Comparison of ENCODE assay signal across 15 cellular contexts in the genomic region with DNA sequence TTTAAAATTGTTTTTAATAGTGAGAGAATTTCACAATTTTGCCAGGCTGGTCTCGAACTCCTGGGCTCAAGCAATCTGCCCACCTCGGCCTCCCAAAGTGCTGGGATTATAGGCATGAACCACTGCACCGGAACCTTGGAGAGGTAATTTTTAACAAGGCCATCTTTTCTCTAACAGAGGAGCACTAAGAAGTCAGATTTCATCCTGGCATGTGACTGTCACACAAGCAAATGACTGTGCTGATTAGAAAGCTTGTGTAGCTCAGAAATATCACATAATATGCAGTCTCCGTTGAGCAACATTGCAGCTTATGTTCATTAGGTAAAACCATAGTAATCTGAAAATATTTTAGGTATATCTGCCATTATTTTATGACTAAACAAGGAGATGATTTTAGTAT.
DNase-seq lines count a peak whose midpoint lies in the region; ATAC-seq and TF ChIP-seq lines count a peak whose summit lies in the region.
"Had no signal": no experiment of that assay in that cellular context is flagged by ENCODE, and none has a peak within 500 bp of the region (broad histone marks: within the 10 kb centered on the region; RNA-seq: fewer than 3 reads in every experiment).

No MANE protein-coding gene starts in this region.

- TF ChIP-seq CTCF in osteoblast (IDR thresholded peaks at IDR 0.05; ENCODE audit: extremely low read depth, low read depth, low read length) = no peak
- no peak for TF ChIP-seq CTCF in ovary (IDR thresholded peaks at IDR 0.05)

- H3K4me3 ChIP-seq in Karpas-422 (ENCODE audit: low read length) (no peak overlapping the region), osteoblast (ENCODE audit: insufficient read depth, low read length) (no peak overlapping the region), ovary (no peak overlapping the region)
- H3K4me3 ChIP-seq: BLaER1 had no signal

- H3K79me2 ChIP-seq in Karpas-422 (ENCODE audit: low read length) = no peaks in the 10 kb centered on the region
- H3K79me2 ChIP-seq in osteoblast (ENCODE audit: insufficient read depth, low read length) = no peaks in the 10 kb centered on the region

- no peak for TF ChIP-seq EP300 in ovary (IDR thresholded peaks at IDR 0.05)

- ATAC-seq in HG03175 (IDR thresholded peaks at IDR 0.05; ENCODE audit: unreplicated experiment) = no peak
- ATAC-seq: CD8-positive, alpha-beta T cell had no signal

- in situ Hi-C loops in SK-MEL-5 (cut with HindIII; ENCODE audit: low pct_unique_long_range_greater_than_20kb, low sequenced_read_pairs) = no loop called here

- H3K4me1 ChIP-seq in Karpas-422 (ENCODE audit: low read length) = no peaks in the 10 kb centered on the region; the same call in 1 of the 2 replicates
- peaks cover 2% of the 10 kb centered on the region for H3K4me1 ChIP-seq in osteoblast (ENCODE audit: insufficient read depth, low read length)
- peaks cover 2% of the 10 kb centered on the region for H3K4me1 ChIP-seq in ovary (ENCODE audit: insufficient read depth)
- H3K4me1 ChIP-seq: BLaER1, Caco-2 had no signal

- WGBS in ovary, 3 donors = 90 to 93% (median 93%) methylated on average over 4 of the region's 4 CpGs

- intact Hi-C loops in ovary (cut with DNase I) = no loop called here

- H3K27ac ChIP-seq in Karpas-422 (ENCODE audit: low read length) (no peak overlapping the region), osteoblast (ENCODE audit: low read depth, low read length) (no peak overlapping the region), ovary (no peak overlapping the region)
- H3K27ac ChIP-seq: BLaER1, C4-2B had no signal

- H3K27me3 ChIP-seq in Karpas-422 (ENCODE audit: low read length) = no peaks in the 10 kb centered on the region
- no peaks in the 10 kb centered on the region for H3K27me3 ChIP-seq in osteoblast (ENCODE audit: insufficient read depth, low read length)
- H3K27me3 ChIP-seq in ovary = no peaks in the 10 kb centered on the region
- H3K27me3 ChIP-seq: BLaER1 had no signal

- H3K36me3 ChIP-seq in Karpas-422 (ENCODE audit: insufficient read depth, low read length) (no peaks in the 10 kb centered on the region), osteoblast (ENCODE audit: insufficient read depth, low read length) (no peaks in the 10 kb centered on the region), ovary (no peaks in the 10 kb centered on the region)
- H3K36me3 ChIP-seq: BLaER1 had no signal

- peaks cover 3% of the 10 kb centered on the region; the same call in 1 of the 2 replicates for H3K9me3 ChIP-seq in Karpas-422 (ENCODE audit: low read length)
- H3K9me3 ChIP-seq in osteoblast (ENCODE audit: low read depth, low read length) = no peaks in the 10 kb centered on the region
- H3K9me3 ChIP-seq in ovary = no peaks in the 10 kb centered on the region
- H3K9me3 ChIP-seq: Caco-2 had no signal

- no peak for TF ChIP-seq POLR2A in ovary (IDR thresholded peaks at IDR 0.05)

- H2AFZ ChIP-seq in Karpas-422 (ENCODE audit: low read length) (no peak overlapping the region), osteoblast (ENCODE audit: low read length) (no peak overlapping the region)

- no peaks in the 10 kb centered on the region for H3K9me2 ChIP-seq in Karpas-422 (replicated peaks; ENCODE audit: insufficient read depth, low read length)

- DNase-seq in Karpas-422 = peak; percentile 53
- peak; percentile 61 for DNase-seq in SK-MEL-5 (ENCODE audit: low read depth, low spot score)
- DNase-seq in osteoblast (ENCODE audit: insufficient read length, low spot score, missing footprints) = peak; percentile 51
- DNase-seq in ovary = no peak
- DNase-seq in activated T-cell treated with anti-CD3 and anti-CD28 coated beads for 4 hours = no peak
- DNase-seq: Caco-2; CD4-positive, CD25-positive, alpha-beta regulatory T cell; CD8-positive, alpha-beta T cell; DMS153; DND-41; H7; HCEC 1CT had no signal

- H3K9ac ChIP-seq in Karpas-422 (ENCODE audit: low read length) = no peak overlapping the region
- H3K9ac ChIP-seq: BLaER1 had no signal

- H3K4me2 ChIP-seq in Karpas-422 (ENCODE audit: low read depth, low read length, poor library complexity, severe bottlenecking) (no peak overlapping the region), osteoblast (ENCODE audit: insufficient read depth, low read length) (no peak overlapping the region)
- H3K4me2 ChIP-seq: BLaER1 had no signal

- H4K20me1 ChIP-seq in Karpas-422 (ENCODE audit: insufficient read depth, low read depth, low read length) (no peaks in the 10 kb centered on the region), osteoblast (ENCODE audit: insufficient read depth, low read length) (no peaks in the 10 kb centered on the region)
- H4K20me1 ChIP-seq: BLaER1 had no signal

Comparison
In these comparisons a context has a peak if more than half of its experiments do, and no peak if none do; other contexts are left out.
1. DNase-seq: peak in Karpas-422 (single experiment), SK-MEL-5 (single experiment) and osteoblast (single experiment); none in ovary (0 of 5) and activated T-cell treated with anti-CD3 and anti-CD28 coated beads for 4 hours (single experiment).